Comparison of ENCODE assay signal across 2 cellular contexts in genomic region chr7:84912537-84912936, GRCh38.
TF ChIP-seq lines count a peak whose summit lies in the region.

No MANE protein-coding gene starts in this region.

TF ChIP-seq in GM23338, 12 proteins besides CTCF, POLR2A, EP300 and RAD21:
- TF ChIP-seq ETS1 (IDR thresholded peaks at IDR 0.05) (no peak), ZNF331 (CRISPR knock-in tag; IDR thresholded peaks at IDR 0.05; ENCODE audit: low read depth) (no peak), NANOG (IDR thresholded peaks at IDR 0.05; ENCODE audit: borderline replicate concordance) (no peak), ZNF462 (CRISPR knock-in tag; IDR thresholded peaks at IDR 0.05) (no peak), CREB1 (CRISPR knock-in tag; IDR thresholded peaks at IDR 0.05; ENCODE audit: low read depth) (no peak), POLR2AphosphoS5 (IDR thresholded peaks at IDR 0.05; ENCODE audit: low read depth) (no peak), REST (IDR thresholded peaks at IDR 0.05; ENCODE audit: unreplicated experiment) (no peak), EZH2 (IDR thresholded peaks at IDR 0.05; ENCODE audit: low read depth, unreplicated experiment) (no peak), STAT1 (IDR thresholded peaks at IDR 0.05; ENCODE audit: unreplicated experiment) (no peak), EZH2phosphoT487 (IDR thresholded peaks at IDR 0.05; ENCODE audit: unreplicated experiment) (no peak), JUNB (IDR thresholded peaks at IDR 0.05; ENCODE audit: unreplicated experiment) (no peak), ZNF114 (CRISPR knock-in tag; IDR thresholded peaks at IDR 0.05) (no peak)

TF ChIP-seq in H1, 55 proteins besides CTCF, POLR2A, EP300 and RAD21 (continued from another document):
- TF ChIP-seq YY1 (IDR thresholded peaks at IDR 0.05; ENCODE audit: low read depth, low read length): no peak
- no peak for TF ChIP-seq CBX8 (IDR thresholded peaks at IDR 0.05; ENCODE audit: borderline replicate concordance, low read depth, low read length)
- TF ChIP-seq SIN3A (conservative IDR thresholded peaks at IDR 0.05 in 1 of 2, IDR thresholded peaks at IDR 0.05 in 1 of 2; ENCODE audit: low read depth in 1 of 2, low read length in 2 of 2): no peak
- no peak for TF ChIP-seq SAP30 (IDR thresholded peaks at IDR 0.05; ENCODE audit: insufficient read depth, insufficient replicate concordance, low read length)
